9 cellular contexts compared by ENCODE assay signal in the genomic region with DNA sequence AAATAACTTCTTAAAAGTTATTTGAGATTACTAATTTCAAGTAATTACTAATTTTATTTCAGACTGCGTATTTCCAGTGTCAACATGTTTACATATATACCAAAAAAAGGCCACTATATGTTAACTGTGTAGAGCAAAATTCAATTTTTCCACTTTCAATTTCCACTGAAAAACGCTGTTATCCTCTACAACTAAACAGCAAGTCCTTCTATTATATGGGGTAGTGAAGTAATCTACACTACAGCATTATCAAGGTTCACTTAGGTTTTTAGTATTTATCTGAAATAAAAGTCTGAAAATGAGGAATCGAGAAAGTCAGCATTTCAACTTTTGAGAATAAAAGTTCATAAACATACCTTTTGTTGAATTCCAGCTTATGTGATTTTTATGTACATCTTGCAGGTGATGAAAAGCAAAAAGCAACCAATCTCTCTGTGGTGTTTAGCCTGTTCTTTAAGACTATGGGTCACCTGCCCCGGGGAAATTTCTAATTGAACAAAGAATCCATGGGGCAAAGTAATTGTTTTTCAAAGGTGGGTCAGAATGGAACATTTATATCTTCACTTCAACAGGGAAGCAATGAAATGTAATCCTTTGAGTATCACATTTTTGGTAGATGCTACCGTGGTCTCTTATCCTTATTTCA. TPM values are rescaled to one million over a fixed set of nuclear protein-coding genes. Genes with fewer than 3 reads are reported as not detected.
DNase-seq lines count a peak whose midpoint lies in the region; ATAC-seq and FAIRE-seq lines count a peak whose summit lies in the region.
"Had no signal": no experiment of that assay in that cellular context is flagged by ENCODE, and none has a peak within 500 bp of the region (broad histone marks: within the 10 kb centered on the region; RNA-seq: fewer than 3 reads in every experiment).

No MANE protein-coding gene starts in this region.

- H3K36me3 ChIP-seq in subcutaneous abdominal adipose tissue (ENCODE audit: control insufficient read depth in 5 of 5, insufficient read depth in 5 of 5, low read length in 5 of 5) = peaks cover 2 to 28% (median 10%) of the 10 kb centered on the region in 5 donors

- no peak for FAIRE-seq in RCC 7860 (lab: Jason Lieb, UNC)

- H3K27me3 Mint-ChIP-seq in T-helper 2 cell treated with Interferon-gamma antibody and Interleukin-4, amounts not matched to agents 5 μg/mL and 100 μg/mL, for 36 hours (ENCODE audit: low read depth) = peaks cover 4% of the 10 kb centered on the region
- no peaks in the 10 kb centered on the region for H3K27me3 Mint-ChIP-seq in activated CD8-positive, alpha-beta T cell treated with anti-CD3 and anti-CD28 coated beads, Interleukin-2, amount 10 ng/mL, durations not matched to agents 7 days and 5 days (ENCODE audit: low read depth)
- peaks cover 23 to 42% (median 39%) of the 10 kb centered on the region in 3 donors for H3K27me3 Mint-ChIP-seq in immature natural killer cell (ENCODE audit: low read depth in 3 of 3)

- H3K27ac ChIP-seq in subcutaneous abdominal adipose tissue (ENCODE audit: low read depth, low read length) = peak overlapping the region; percentile 100

- peaks cover 38% of the 10 kb centered on the region for H3K4me1 Mint-ChIP-seq in T-helper 2 cell treated with Interferon-gamma antibody and Interleukin-4, amounts not matched to agents 5 μg/mL and 100 μg/mL, for 36 hours (ENCODE audit: low read depth)
- H3K4me1 Mint-ChIP-seq in activated CD8-positive, alpha-beta T cell treated with anti-CD3 and anti-CD28 coated beads, Interleukin-2, amount 10 ng/mL, durations not matched to agents 7 days and 5 days (ENCODE audit: low read depth) = peaks cover 26% of the 10 kb centered on the region
- H3K4me1 Mint-ChIP-seq in immature natural killer cell = peaks cover 54 to 70% of the 10 kb centered on the region in 2 donors

- peak overlapping the region; percentile 99 for H3K27ac Mint-ChIP-seq in T-helper 2 cell treated with Interferon-gamma antibody and Interleukin-4, amounts not matched to agents 5 μg/mL and 100 μg/mL, for 36 hours
- peak overlapping the region; percentile 99 for H3K27ac Mint-ChIP-seq in activated CD8-positive, alpha-beta T cell treated with anti-CD3 and anti-CD28 coated beads, Interleukin-2, amount 10 ng/mL, durations not matched to agents 7 days and 5 days
- H3K27ac Mint-ChIP-seq in immature natural killer cell = peak overlapping the region; percentile 96 to 100 (median 99)

- no peaks in the 10 kb centered on the region for H3K9me3 ChIP-seq in subcutaneous abdominal adipose tissue (ENCODE audit: control insufficient read depth in 5 of 5, low read length in 5 of 5)

- POLR2A ChIA-PET in activated CD8-positive, alpha-beta T cell treated with anti-CD3 and anti-CD28 coated beads, Interleukin-2, amount 10 ng/mL, durations not matched to agents 7 days and 5 days (lab: Charles Lee) = interaction anchor here (1.3 to 9.3 kb wide), 6 partner anchors 8 to 264 kb away, joined by 5 to 293 read pairs (median 47); no protein-coding TSS in a partner anchor

- no peaks in the 10 kb centered on the region for H3K27me3 ChIP-seq in subcutaneous abdominal adipose tissue (ENCODE audit: control insufficient read depth in 5 of 5, insufficient read depth in 4 of 5, low read length in 5 of 5)

- H3K4me3 ChIP-seq in subcutaneous abdominal adipose tissue (ENCODE audit: low read depth in 1 of 5, low read length in 5 of 5) = peak overlapping the region; percentile 97 to 99 (median 99)

- H3K9ac ChIP-seq in subcutaneous abdominal adipose tissue (ENCODE audit: low read length in 5 of 5) = peak overlapping the region; percentile 96 to 98 (median 97)

- H3K36me3 Mint-ChIP-seq in T-helper 2 cell treated with Interferon-gamma antibody and Interleukin-4, amounts not matched to agents 5 μg/mL and 100 μg/mL, for 36 hours (ENCODE audit: low read depth) = peaks cover 70% of the 10 kb centered on the region
- H3K36me3 Mint-ChIP-seq in activated CD8-positive, alpha-beta T cell treated with anti-CD3 and anti-CD28 coated beads, Interleukin-2, amount 10 ng/mL, durations not matched to agents 7 days and 5 days (ENCODE audit: low read depth) = peaks cover 74% of the 10 kb centered on the region
- H3K36me3 Mint-ChIP-seq in immature natural killer cell = peaks cover 50 to 63% (median 52%) of the 10 kb centered on the region in 3 donors

- ATAC-seq in activated CD8-positive, alpha-beta T cell treated with anti-CD3 and anti-CD28 coated beads, Interleukin-2, amount 10 ng/mL, durations not matched to agents 7 days and 5 days = no peak

- no peaks in the 10 kb centered on the region for H3K9me3 Mint-ChIP-seq in T-helper 2 cell treated with Interferon-gamma antibody and Interleukin-4, amounts not matched to agents 5 μg/mL and 100 μg/mL, for 36 hours
- H3K9me3 Mint-ChIP-seq in activated CD8-positive, alpha-beta T cell treated with anti-CD3 and anti-CD28 coated beads, Interleukin-2, amount 10 ng/mL, durations not matched to agents 7 days and 5 days (ENCODE audit: insufficient read depth) = no peaks in the 10 kb centered on the region
- peaks cover 0 to 6% (median 0%) of the 10 kb centered on the region in 6 donors for H3K9me3 Mint-ChIP-seq in immature natural killer cell

- H3K4me1 ChIP-seq in subcutaneous abdominal adipose tissue (ENCODE audit: control insufficient read depth in 5 of 5, insufficient read depth in 5 of 5, low read length in 5 of 5) = peaks cover 7 to 68% (median 59%) of the 10 kb centered on the region in 5 donors

- no peak for DNase-seq in T-helper 2 cell treated with Interferon-gamma antibody and Interleukin-4, amounts not matched to agents 5 μg/mL and 100 μg/mL, for 36 hours (ENCODE audit: low spot score)
- DNase-seq in T-helper 2 cell (no peak), immature natural killer cell (no peak), GM19240 (ENCODE audit: insufficient read length, low spot score) (no peak), RCC 7860 (ENCODE audit: low spot score) (no peak), dermis blood vessel endothelial cell (no peak)
- no peak for DNase-seq in activated CD8-positive, alpha-beta T cell treated with anti-CD3 and anti-CD28 coated beads, Interleukin-2, amount 10 ng/mL, durations not matched to agents 7 days and 5 days
- DNase-seq: NCI-H1105 had no signal

- peak overlapping the region; percentile 99 for H3K4me3 Mint-ChIP-seq in T-helper 2 cell treated with Interferon-gamma antibody and Interleukin-4, amounts not matched to agents 5 μg/mL and 100 μg/mL, for 36 hours
- peak overlapping the region; percentile 100 for H3K4me3 Mint-ChIP-seq in activated CD8-positive, alpha-beta T cell treated with anti-CD3 and anti-CD28 coated beads, Interleukin-2, amount 10 ng/mL, durations not matched to agents 7 days and 5 days
- H3K4me3 Mint-ChIP-seq in immature natural killer cell = peak overlapping the region; percentile 92 to 100 (median 100)

- CTCF ChIA-PET in activated CD8-positive, alpha-beta T cell treated with anti-CD3 and anti-CD28 coated beads, Interleukin-2, amount 10 ng/mL, durations not matched to agents 7 days and 5 days (lab: Charles Lee) = interaction anchor here (0.6 to 5.5 kb wide), 8 partner anchors 10 to 760 kb away, joined by 3 to 48 read pairs (median 7); no protein-coding TSS in a partner anchor

RNA-seq across cellular contexts. Expression of gene BTG1, which starts 3.3 kb away (rescaled TPM):
- 100 to 1,000 TPM; 113 to 118 TPM for total RNA-seq in activated CD8-positive, alpha-beta T cell treated with anti-CD3 and anti-CD28 coated beads, Interleukin-2, amount 10 ng/mL, durations not matched to agents 7 days and 5 days
- polyA plus RNA-seq in immature natural killer cell = 100 to 1,000 TPM; 156 to 489 (median 487) TPM
- total RNA-seq in dermis blood vessel endothelial cell = 32.3 and 40.9 TPM in 2 replicates
